ENCODE assay signal across 8 cellular contexts in genomic region chr17:47896672-47897490, GRCh38. TPM values are rescaled to one million over a fixed set of nuclear protein-coding genes. Genes with fewer than 3 reads are reported as not detected.
DNase-seq lines count a peak whose midpoint lies in the region; ATAC-seq and TF ChIP-seq lines count a peak whose summit lies in the region.

No MANE protein-coding gene starts in this region.

- H4K20me1 ChIP-seq in IMR-90 (ENCODE audit: insufficient read depth, low read length): no peaks in the 10 kb centered on the region

- H3K14ac ChIP-seq in IMR-90 (replicated peaks; ENCODE audit: low read depth, low read length): peak overlapping the region; percentile 97

- peak overlapping the region; percentile 94 for H4K91ac ChIP-seq in IMR-90 (ENCODE audit: insufficient read depth, low read depth, low read length)

- peak overlapping the region; percentile 92 for H2AK5ac ChIP-seq in IMR-90 (ENCODE audit: low read depth, low read length)

- peak overlapping the region; percentile 87 for H3K56ac ChIP-seq in IMR-90 (ENCODE audit: extremely low read depth, insufficient read depth, low read length)

- dilution Hi-C loops in IMR-90 (cut with HindIII; ENCODE audit: low sequenced_read_pairs, unreplicated experiment): no loop called here

- H3K36me3 ChIP-seq in IMR-90 (ENCODE audit: control insufficient read depth, insufficient read depth, low read length): no peaks in the 10 kb centered on the region
- H3K36me3 ChIP-seq in body of pancreas (replicated peaks in 1 of 2; ENCODE audit: insufficient read depth in 1 of 2, low read depth in 2 of 2): no peaks in the 10 kb centered on the region
- H3K36me3 ChIP-seq in urinary bladder (ENCODE audit: insufficient read depth): no peaks in the 10 kb centered on the region

- peak overlapping the region; percentile 64; the same call in 1 of the 2 replicates for H2BK120ac ChIP-seq in IMR-90 (ENCODE audit: low read depth, low read length)

- 9% methylated on average over 9 of the region's 22 CpGs; no CpG with 5 or more reads in 1 of the 2 experiments for WGBS in IMR-90 (ENCODE audit: extremely low coverage in 2 of 2, insufficient read length in 1 of 2), 2 experiments
- WGBS in body of pancreas, 2 donors: 1 to 3% methylated on average over 14 to 22 of the region's 22 CpGs
- 2% methylated on average over 22 of the region's 22 CpGs for WGBS in urinary bladder

- H2AFZ ChIP-seq in IMR-90 (replicated peaks; ENCODE audit: low read length, poor library complexity): peak overlapping the region; percentile 97

- H3K4me3 ChIP-seq in IMR-90 (ENCODE audit: insufficient read depth, low read depth, low read length): peak overlapping the region; percentile 97
- H3K4me3 ChIP-seq in body of pancreas: peak overlapping the region; percentile 42 to 58
- peak overlapping the region; percentile 74 for H3K4me3 ChIP-seq in urinary bladder (ENCODE audit: low read depth, low read length)

- H2BK15ac ChIP-seq in IMR-90 (ENCODE audit: low read depth, low read length): no peak overlapping the region; the same call in 2 of the 3 replicates

- H3K23ac ChIP-seq in IMR-90 (ENCODE audit: low read depth, low read length): peak overlapping the region; percentile 92

- H3K27ac ChIP-seq in IMR-90 (ENCODE audit: insufficient read depth, low read length) (peak overlapping the region; percentile 94), body of pancreas (peak overlapping the region; percentile 97 to 100 (median 98)), urinary bladder (ENCODE audit: low read depth) (peak overlapping the region; percentile 82)

- DNase-seq in CD1c-positive myeloid dendritic cell (ENCODE audit: extremely low spot score) (peak; percentile 4), IMR-90 (peak; percentile 7), body of pancreas (no peak), medulla oblongata (ENCODE audit: extremely low spot score) (peak; percentile 38), COR-L47 (lab: John Stamatoyannopoulos, UW) (no peak), left lobe of liver (ENCODE audit: low spot score) (no peak), kidney glomerular epithelial cell (lab: John Stamatoyannopoulos, UW) (no peak)

- H3K4me1 ChIP-seq in IMR-90 (ENCODE audit: control insufficient read depth, insufficient read depth, low read length) (peaks cover 1% of the 10 kb centered on the region; the same call in 1 of the 2 replicates), body of pancreas (peaks cover 17% of the 10 kb centered on the region), urinary bladder (ENCODE audit: insufficient read depth) (no peaks in the 10 kb centered on the region)

- peaks cover 30 to 62% of the 10 kb centered on the region in 2 experiments for H3K79me1 ChIP-seq in IMR-90 (ENCODE audit: low read depth in 1 of 2, low read length in 2 of 2)

- H2BK5ac ChIP-seq in IMR-90 (ENCODE audit: low read depth, low read length, poor library complexity, severe bottlenecking): peak overlapping the region; percentile 84

- peak overlapping the region; percentile 95 for H3K4ac ChIP-seq in IMR-90 (ENCODE audit: low read depth, low read length)

- TF ChIP-seq RAD21 in IMR-90 (IDR thresholded peaks at IDR 0.05; ENCODE audit: low read length): no peak

- CTCF ChIA-PET in IMR-90 (lab: Yijun Ruan, JAX): no interaction called here

- in situ Hi-C loops in IMR-90 (cut with MboI; ENCODE audit: low sequenced_read_pairs): no loop called here

- no peak overlapping the region for H2BK20ac ChIP-seq in IMR-90 (ENCODE audit: low read depth, low read length)

- TF ChIP-seq CTCF in IMR-90 (conservative IDR thresholded peaks at IDR 0.05; ENCODE audit: low read depth, low read length) (no peak), body of pancreas (IDR thresholded peaks at IDR 0.05) (no peak)

- H3K9me3 ChIP-seq in IMR-90 (ENCODE audit: control insufficient read depth, insufficient read depth, low read length): no peaks in the 10 kb centered on the region
- H3K9me3 ChIP-seq in body of pancreas: no peaks in the 10 kb centered on the region

- H4K8ac ChIP-seq in IMR-90 (ENCODE audit: low read depth in 2 of 2, low read length in 2 of 2): peak overlapping the region; percentile 96 to 99

- no TSS peak for BruUV-seq in IMR-90 (replicated peaks; lab: Mats Ljungman, UMichigan)

- POLR2A ChIA-PET in IMR-90 (lab: Charles Lee; ENCODE audit: unreplicated experiment): no interaction called here

- TF ChIP-seq POLR2A in IMR-90 (IDR thresholded peaks at IDR 0.05; ENCODE audit: low read depth, low read length): no peak
- TF ChIP-seq POLR2A in body of pancreas (IDR thresholded peaks at IDR 0.05): no peak

- intact Hi-C loops in IMR-90 (cut with micrococcal nuclease): loop anchor here (1.0 kb wide), 3 partner anchors 44 to 121 kb away; partner anchors contain the start of gene PNPO
- intact Hi-C loops in body of pancreas (cut with DNase I): loop anchor here (10.0 kb wide), 1 partner anchor 88 kb away; no protein-coding TSS in a partner anchor

- 0 out of 2 replicates have a peak, but pooled peaks cover 7% of the 10 kb centered on the region for H3K9me1 ChIP-seq in IMR-90 (ENCODE audit: insufficient read depth, low read length)

- ATAC-seq in IMR-90 (ENCODE audit: low read depth) (no peak; the same call in 1 of the 2 replicates), body of pancreas (no peak), left lobe of liver (no peak)

- H3K9ac ChIP-seq in IMR-90 (ENCODE audit: low read depth, low read length): peak overlapping the region; percentile 97

- H3K27me3 ChIP-seq in IMR-90 (ENCODE audit: control insufficient read depth, insufficient read depth, low read length): no peaks in the 10 kb centered on the region
- no peaks in the 10 kb centered on the region for H3K27me3 ChIP-seq in body of pancreas

- peak overlapping the region; percentile 92 for H2AK9ac ChIP-seq in IMR-90 (replicated peaks; ENCODE audit: low read depth, low read length, poor library complexity)

- peak overlapping the region; percentile 78 for H3K18ac ChIP-seq in IMR-90 (ENCODE audit: low read depth, low read length)

- H4K5ac ChIP-seq in IMR-90 (ENCODE audit: low read depth, low read length): peak overlapping the region; percentile 95

- peak overlapping the region; percentile 97 for H3K4me2 ChIP-seq in IMR-90 (ENCODE audit: low read depth, low read length)

TF ChIP-seq in IMR-90, 13 proteins besides CTCF, POLR2A, EP300 and RAD21:
- no peak for TF ChIP-seq FOS (IDR thresholded peaks at IDR 0.05; ENCODE audit: low read depth, low read length)
- TF ChIP-seq CHD1 (IDR thresholded peaks at IDR 0.05; ENCODE audit: low read depth, low read length): no peak
- TF ChIP-seq SMC3 (IDR thresholded peaks at IDR 0.05; ENCODE audit: low read depth, low read length): no peak
- TF ChIP-seq MAFK (IDR thresholded peaks at IDR 0.05; ENCODE audit: low read depth, low read length): no peak
- no peak for TF ChIP-seq CEBPB (IDR thresholded peaks at IDR 0.05; ENCODE audit: low read depth, low read length)
- TF ChIP-seq NFE2L2 (IDR thresholded peaks at IDR 0.05; ENCODE audit: low read depth, low read length): no peak
- no peak for TF ChIP-seq USF2 (IDR thresholded peaks at IDR 0.05; ENCODE audit: low read depth, low read length)
- no peak for TF ChIP-seq RFX5 (IDR thresholded peaks at IDR 0.05; ENCODE audit: low read depth, low read length)
- no peak for TF ChIP-seq ELK1 (IDR thresholded peaks at IDR 0.05; ENCODE audit: borderline replicate concordance, low read depth, low read length)
- TF ChIP-seq MXI1 (IDR thresholded peaks at IDR 0.05; ENCODE audit: borderline replicate concordance, low read depth, low read length): no peak

RNA-seq across cellular contexts. Expression of gene SP2, which starts 0.8 kb away (rescaled TPM):
- 0.72 and 1.4 TPM in 2 replicates for total RNA-seq in IMR-90 (2012; rRNA removed)
- polyA plus RNA-seq in IMR-90 (2012; rRNA removed): 13.8 and 14.0 TPM in 2 replicates
- polyA plus RNA-seq in IMR-90 (2012; cell fraction: cytosol; rRNA removed): 7.4 and 17.7 TPM in 2 replicates
- 23.1 and 23.5 TPM in 2 replicates for polyA plus RNA-seq in IMR-90 (2012; cell fraction: nucleus; rRNA removed; ENCODE audit: low replicate concordance)
- 1 to 10 TPM; 4.7 to 6.3 TPM for total RNA-seq in body of pancreas
- total RNA-seq in urinary bladder: 1.9 TPM
- 16.0 TPM for polyA plus RNA-seq in urinary bladder
- 5.4 TPM for total RNA-seq in left lobe of liver

RNA-seq across cellular contexts. Expression of gene PNPO, which starts 44.5 kb away (rescaled TPM):
- total RNA-seq in IMR-90 (2012; rRNA removed) (32.5 and 34.1 TPM in 2 replicates), body of pancreas (10 to 100 TPM; 27.8 to 55.4 TPM), urinary bladder (6.6 TPM), left lobe of liver (128 TPM)
- polyA plus RNA-seq in IMR-90 (2012; rRNA removed) (13.6 and 13.9 TPM in 2 replicates), urinary bladder (8.2 TPM)
- 11.0 and 37.1 TPM in 2 replicates for polyA plus RNA-seq in IMR-90 (2012; cell fraction: cytosol; rRNA removed)
- 5.8 and 9.0 TPM in 2 replicates for polyA plus RNA-seq in IMR-90 (2012; cell fraction: nucleus; rRNA removed; ENCODE audit: low replicate concordance)

RNA-seq across cellular contexts. Expression of gene SP6, which starts 45.9 kb away (rescaled TPM):
- total RNA-seq in IMR-90 (2012; rRNA removed): under 0.01 TPM in 2 replicates
- 0.31 and 0.32 TPM in 2 replicates for polyA plus RNA-seq in IMR-90 (2012; rRNA removed)
- polyA plus RNA-seq in IMR-90 (2012; cell fraction: cytosol; rRNA removed): 0.14 and 0.24 TPM in 2 replicates
- 0.34 and 0.51 TPM in 2 replicates for polyA plus RNA-seq in IMR-90 (2012; cell fraction: nucleus; rRNA removed; ENCODE audit: low replicate concordance)
- total RNA-seq in body of pancreas: under 1 TPM; 0.26 to 0.99 TPM
- total RNA-seq in urinary bladder: 2.2 TPM
- 2.3 TPM for polyA plus RNA-seq in urinary bladder
- total RNA-seq in left lobe of liver: 0.08 TPM

RNA-seq across cellular contexts. Expression of gene SCRN2, which starts 55.8 kb away (rescaled TPM):
- total RNA-seq in IMR-90 (2012; rRNA removed): 14.7 and 17.2 TPM in 2 replicates
- 27.6 and 31.0 TPM in 2 replicates for polyA plus RNA-seq in IMR-90 (2012; rRNA removed)
- 16.3 and 34.7 TPM in 2 replicates for polyA plus RNA-seq in IMR-90 (2012; cell fraction: cytosol; rRNA removed)
- 122 and 248 TPM in 2 replicates for polyA plus RNA-seq in IMR-90 (2012; cell fraction: nucleus; rRNA removed; ENCODE audit: low replicate concordance)
- 10 to 100 TPM; 37.2 to 45.7 TPM for total RNA-seq in body of pancreas
- 27.4 TPM for total RNA-seq in urinary bladder
- polyA plus RNA-seq in urinary bladder: 41.0 TPM
- total RNA-seq in left lobe of liver: 28.4 TPM

Comparison
In these comparisons a context has a peak if more than half of its experiments do, and no peak if none do; other contexts are left out.
1. DNase-seq: peak in CD1c-positive myeloid dendritic cell (single experiment), IMR-90 (single experiment) and medulla oblongata (single experiment); none in body of pancreas (0 of 4), COR-L47 (single experiment), left lobe of liver (single experiment) and kidney glomerular epithelial cell (single experiment).
2. Peak in every context shown above with its lines, with median percentiles within 50 percentile points of each other: H3K27ac ChIP-seq and H3K4me3 ChIP-seq.